19 cellular contexts compared by ENCODE assay signal in genomic region chr2:1709335-1709605, GRCh38. TPM values are rescaled to one million over a fixed set of nuclear protein-coding genes. Genes with fewer than 3 reads are reported as not detected.
DNase-seq lines count a peak whose midpoint lies in the region; TF ChIP-seq lines count a peak whose summit lies in the region.
"Had no signal": no experiment of that assay in that cellular context is flagged by ENCODE, and none has a peak within 500 bp of the region (broad histone marks: within the 10 kb centered on the region; RNA-seq: fewer than 3 reads in every experiment).

No MANE protein-coding gene starts in this region.

- peaks cover 45% of the 10 kb centered on the region for H3K4me1 ChIP-seq in mammary epithelial cell (ENCODE audit: insufficient read depth, low read length)
- peaks cover 15% of the 10 kb centered on the region for H3K4me1 ChIP-seq in mesendoderm (ENCODE audit: control insufficient read depth, low read depth, low read length)
- peaks cover 33% of the 10 kb centered on the region for H3K4me1 ChIP-seq in stomach smooth muscle (ENCODE audit: control insufficient read depth, insufficient read depth, low read length)
- H3K4me1 ChIP-seq: BE2C had no signal

- no peak overlapping the region for H3K4me2 ChIP-seq in mammary epithelial cell (ENCODE audit: insufficient read depth, low read depth, low read length)
- H3K4me2 ChIP-seq in mesendoderm (ENCODE audit: low read length): no peak overlapping the region

- BruUV-seq in MCF 10A (replicated peaks; lab: Mats Ljungman, UMichigan) (no TSS peak), mammary epithelial cell (replicated peaks; lab: Mats Ljungman, UMichigan) (no TSS peak)

- no peak overlapping the region for H3K4me3 ChIP-seq in mammary epithelial cell (replicated peaks in 1 of 3; ENCODE audit: insufficient read depth in 1 of 3, low read depth in 2 of 3, low read length in 3 of 3)
- no peak overlapping the region for H3K4me3 ChIP-seq in mesendoderm (ENCODE audit: low read length)
- H3K4me3 ChIP-seq in stomach smooth muscle (ENCODE audit: low read length in 2 of 2): no peak overlapping the region

- H3K56ac ChIP-seq in mesendoderm (ENCODE audit: low read length): no peak overlapping the region

- H3K79me1 ChIP-seq in mesendoderm (ENCODE audit: low read length): peaks cover 14% of the 10 kb centered on the region

- 100% methylated on average over 3 of the region's 8 CpGs for WGBS in mammary epithelial cell (ENCODE audit: low coverage, missing lambda C conversion rate)
- no CpG with 5 or more reads among the region's 8 CpGs for WGBS in mesendoderm (ENCODE audit: extremely low coverage, insufficient coverage, low lambda C conversion rate)

- dilution Hi-C loops in mammary epithelial cell (cut with HindIII; ENCODE audit: low sequenced_read_pairs): no loop called here

- intact Hi-C loops in MCF 10A (cut with micrococcal nuclease): loop anchor here (5.0 kb wide), 1 partner anchor 33 kb away; the partner anchor contains the start of gene PXDN
- intact Hi-C loops in mammary epithelial cell (cut with micrococcal nuclease): loop anchor here (2.0 kb wide), 2 partner anchors 34 kb away; no protein-coding TSS in a partner anchor

- H3K27me3 Mint-ChIP-seq in MCF 10A (ENCODE audit: insufficient read depth, unreplicated experiment): no peaks in the 10 kb centered on the region

- H3K9me3 ChIP-seq in mammary epithelial cell (replicated peaks; ENCODE audit: insufficient read depth, low read length) (no peaks in the 10 kb centered on the region), stomach smooth muscle (ENCODE audit: control insufficient read depth in 2 of 2, low read length in 2 of 2) (no peaks in the 10 kb centered on the region)
- H3K9me3 ChIP-seq: BE2C had no signal

- no peak overlapping the region for H3K18ac ChIP-seq in mesendoderm (ENCODE audit: low read length)

- in situ Hi-C loops in mammary epithelial cell (cut with MboI; ENCODE audit: low sequenced_read_pairs in 2 of 2): no loop called here

- H2AFZ ChIP-seq in mammary epithelial cell (ENCODE audit: low read depth, low read length): no peak overlapping the region

- H3K27ac ChIP-seq in mammary epithelial cell (ENCODE audit: insufficient read depth, low read depth, low read length) (no peak overlapping the region), RWPE1 (peak overlapping the region; percentile 100), mesendoderm (ENCODE audit: low read depth, low read length) (peak overlapping the region; percentile 3), stomach smooth muscle (ENCODE audit: low read length) (peak overlapping the region; percentile 84)
- H3K27ac ChIP-seq: 22Rv1 had no signal

- DNase-seq in MCF 10A (ENCODE audit: unreplicated experiment): no peak
- DNase-seq in mammary epithelial cell: no peak
- no peak for DNase-seq in RWPE1 (ENCODE audit: low spot score)
- no peak for DNase-seq in mesendoderm
- no peak for DNase-seq in NCI-H2171 treated with DMSO at 0.1 percent for 48 hours (lab: John Stamatoyannopoulos, UW)
- DNase-seq in H4 (ENCODE audit: low spot score): no peak
- DNase-seq in erythroblast (lab: John Stamatoyannopoulos, UW): no peak
- DNase-seq: BE2C; Calu3; CD8-positive, alpha-beta T cell; EL; HFFc6; KBM-7; NCI-H1105 treated with DMSO at 0.1 percent for 48 hours; NCI-H187; NCI-H226; NCI-H524 treated with DMSO at 0.1 percent for 48 hours had no signal

- no peaks in the 10 kb centered on the region for H3K9me3 Mint-ChIP-seq in MCF 10A (ENCODE audit: unreplicated experiment)
- H3K9me3 Mint-ChIP-seq: CD8-positive, alpha-beta T cell; HFFc6 had no signal

- TF ChIP-seq POLR2A in erythroblast (IDR thresholded peaks at IDR 0.05; ENCODE audit: low read length): no peak

- H2BK15ac ChIP-seq in mesendoderm (replicated peaks; ENCODE audit: low read depth): no peak overlapping the region

- H3K36me3 ChIP-seq in mammary epithelial cell (ENCODE audit: insufficient read depth, low read length): no peaks in the 10 kb centered on the region
- H3K36me3 ChIP-seq in mesendoderm (ENCODE audit: control insufficient read depth, insufficient read depth, low read length): no peaks in the 10 kb centered on the region
- H3K36me3 ChIP-seq in stomach smooth muscle (ENCODE audit: control insufficient read depth in 2 of 2, insufficient read depth in 2 of 2, low read length in 2 of 2): no peaks in the 10 kb centered on the region
- H3K36me3 ChIP-seq: BE2C had no signal

- H3K79me2 ChIP-seq in mammary epithelial cell (ENCODE audit: insufficient read depth, low read length): peaks cover 66% of the 10 kb centered on the region
- H3K79me2 ChIP-seq in mesendoderm (ENCODE audit: control insufficient read depth, insufficient read depth, low read length): peaks cover 23% of the 10 kb centered on the region

- no peak for TF ChIP-seq CTCF in MCF 10A (IDR thresholded peaks at IDR 0.05; ENCODE audit: unreplicated experiment)
- TF ChIP-seq CTCF in mammary epithelial cell (conservative IDR thresholded peaks at IDR 0.05 in 1 of 2, IDR thresholded peaks at IDR 0.05 in 1 of 2; ENCODE audit: extremely low read depth in 1 of 2, insufficient read depth in 1 of 2, low read depth in 1 of 2, low read length in 2 of 2): no peak
- no peak for TF ChIP-seq CTCF in RWPE1 (conservative IDR thresholded peaks at IDR 0.05; ENCODE audit: low read depth)

- H3K9ac ChIP-seq in mammary epithelial cell (ENCODE audit: insufficient read depth, low read length) (no peak overlapping the region), mesendoderm (ENCODE audit: low read length) (no peak overlapping the region), stomach smooth muscle (ENCODE audit: low read length in 2 of 2) (no peak overlapping the region)

- no peak overlapping the region for H2BK120ac ChIP-seq in mesendoderm (ENCODE audit: low read depth, low read length)

- H4K8ac ChIP-seq in mesendoderm (ENCODE audit: low read depth, low read length): no peak overlapping the region

- peaks cover 18% of the 10 kb centered on the region for H3K4me1 Mint-ChIP-seq in MCF 10A (ENCODE audit: insufficient read depth, unreplicated experiment)

- H3K23ac ChIP-seq in mesendoderm (ENCODE audit: low read length): no peak overlapping the region

- CTCF ChIA-PET in MCF 10A (lab: Yijun Ruan, JAX): interaction anchor here (0.6 kb wide), 1 partner anchor 49 kb away, joined by 3 read pairs; no protein-coding TSS in a partner anchor
- CTCF ChIA-PET in mammary epithelial cell (lab: Charles Lee; ENCODE audit: low non-redundant PET): no interaction called here
- CTCF ChIA-PET in RWPE1 (lab: Yijun Ruan, JAX): interaction anchor here (0.7 kb wide), 1 partner anchor 161 kb away, joined by 3 read pairs; no protein-coding TSS in a partner anchor

- H2BK5ac ChIP-seq in mesendoderm (ENCODE audit: low read length): no peak overlapping the region

- H3K27me3 ChIP-seq in mammary epithelial cell (ENCODE audit: insufficient read depth, low read length) (no peaks in the 10 kb centered on the region), mesendoderm (ENCODE audit: insufficient read depth, low read length, poor library complexity) (no peaks in the 10 kb centered on the region), stomach smooth muscle (ENCODE audit: control insufficient read depth in 1 of 2, insufficient read depth in 2 of 2, low read length in 2 of 2) (no peaks in the 10 kb centered on the region)
- H3K27me3 ChIP-seq: BE2C had no signal

- H3K36me3 Mint-ChIP-seq in MCF 10A (ENCODE audit: insufficient read depth, unreplicated experiment): no peaks in the 10 kb centered on the region
- H3K36me3 Mint-ChIP-seq: CD8-positive, alpha-beta T cell had no signal

- no peak overlapping the region for H2AK5ac ChIP-seq in mesendoderm (ENCODE audit: low read length)

- H4K5ac ChIP-seq in mesendoderm (ENCODE audit: low read length): no peak overlapping the region

- no peaks in the 10 kb centered on the region for H4K20me1 ChIP-seq in mammary epithelial cell (ENCODE audit: insufficient read depth, low read length)

- no peak overlapping the region for H3K4ac ChIP-seq in mesendoderm (ENCODE audit: low read depth, low read length)

- POLR2A ChIA-PET in MCF 10A (lab: Yijun Ruan, JAX): interaction anchor here (2.7 to 4.3 kb wide), 3 partner anchors 8 to 22 kb away, joined by 25 to 48 read pairs (median 34); no protein-coding TSS in a partner anchor
- POLR2A ChIA-PET in RWPE1 (lab: Yijun Ruan, JAX; ENCODE audit: low non-redundant PET): no interaction called here

- H3K27ac Mint-ChIP-seq in MCF 10A (ENCODE audit: low read depth, unreplicated experiment): peak overlapping the region; percentile 96
- H3K27ac Mint-ChIP-seq: CD8-positive, alpha-beta T cell had no signal

- H3K4me3 Mint-ChIP-seq in MCF 10A (ENCODE audit: unreplicated experiment): peak overlapping the region; percentile 73
- H3K4me3 Mint-ChIP-seq: CD8-positive, alpha-beta T cell had no signal

RNA-seq across cellular contexts. Expression of gene PXDN, which starts 35.0 kb away (rescaled TPM):
- total RNA-seq in MCF 10A (2022) (96.1 and 114 TPM in 2 replicates), mammary epithelial cell (100 to 1,000 TPM in 1 of 2 donors, 10 to 100 TPM in 1; 99.8 to 103 TPM)
- polyA plus RNA-seq in mammary epithelial cell: 99.0 TPM
- polyA minus RNA-seq in mammary epithelial cell: 120 TPM
- polyA plus RNA-seq in mesendoderm (2013, experiment 1 of 2): 60.4 TPM
- polyA plus RNA-seq in mesendoderm (2013, experiment 2 of 2): 60.8 TPM
- total RNA-seq in H4 (2014; rRNA removed; shearing (Covaris generic)): 147 and 171 TPM in 2 replicates
- total RNA-seq: Calu3 had no signal
